In the genomic region with DNA sequence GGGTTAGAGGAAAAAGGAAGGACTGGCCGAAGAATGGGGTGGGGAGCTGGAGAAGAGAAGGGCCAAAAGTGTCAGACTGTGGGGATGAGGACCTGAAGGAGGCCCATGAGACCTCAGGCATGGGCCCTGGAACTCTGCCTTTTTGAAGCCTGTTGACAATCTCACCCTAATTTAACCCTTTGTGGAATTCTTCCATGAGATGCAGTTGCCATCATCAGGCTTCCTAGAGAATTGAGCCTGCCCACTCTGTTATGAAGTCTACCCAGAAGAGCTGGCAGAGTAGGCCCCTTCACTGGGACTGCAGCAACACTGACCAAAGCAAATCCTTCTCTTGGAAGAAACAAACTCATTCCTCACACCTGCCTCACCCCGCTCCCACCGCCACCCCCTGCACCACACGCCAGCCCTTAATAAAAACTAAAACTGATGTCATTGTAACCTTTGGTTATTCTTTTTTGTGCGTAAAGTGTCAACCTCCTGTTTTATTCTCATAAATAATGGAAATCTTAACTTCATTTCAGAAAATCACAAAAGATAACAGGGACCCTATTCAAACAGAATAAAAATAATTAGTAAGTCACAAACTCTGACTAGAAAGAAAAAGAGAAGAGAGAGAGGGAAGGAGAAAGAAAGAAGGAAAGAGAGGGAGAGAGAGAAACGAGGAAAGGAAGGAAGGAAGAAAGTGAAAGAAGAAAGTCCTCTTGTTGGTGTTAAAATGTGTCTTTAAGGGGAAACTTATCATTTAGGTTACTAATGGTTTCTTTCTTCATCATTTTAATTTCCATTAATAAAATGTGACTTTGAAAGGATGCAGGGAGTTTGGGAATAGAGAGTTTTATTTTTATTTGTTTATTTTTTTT, we compare ENCODE assay signal across 1 cellular context.
TF ChIP-seq lines count a peak whose summit lies in the region.

No MANE protein-coding gene starts in this region.

TF ChIP-seq in HepG2, 621 proteins besides CTCF, POLR2A, EP300 and RAD21 (continued from another document):
- TF ChIP-seq, protein P1, sequence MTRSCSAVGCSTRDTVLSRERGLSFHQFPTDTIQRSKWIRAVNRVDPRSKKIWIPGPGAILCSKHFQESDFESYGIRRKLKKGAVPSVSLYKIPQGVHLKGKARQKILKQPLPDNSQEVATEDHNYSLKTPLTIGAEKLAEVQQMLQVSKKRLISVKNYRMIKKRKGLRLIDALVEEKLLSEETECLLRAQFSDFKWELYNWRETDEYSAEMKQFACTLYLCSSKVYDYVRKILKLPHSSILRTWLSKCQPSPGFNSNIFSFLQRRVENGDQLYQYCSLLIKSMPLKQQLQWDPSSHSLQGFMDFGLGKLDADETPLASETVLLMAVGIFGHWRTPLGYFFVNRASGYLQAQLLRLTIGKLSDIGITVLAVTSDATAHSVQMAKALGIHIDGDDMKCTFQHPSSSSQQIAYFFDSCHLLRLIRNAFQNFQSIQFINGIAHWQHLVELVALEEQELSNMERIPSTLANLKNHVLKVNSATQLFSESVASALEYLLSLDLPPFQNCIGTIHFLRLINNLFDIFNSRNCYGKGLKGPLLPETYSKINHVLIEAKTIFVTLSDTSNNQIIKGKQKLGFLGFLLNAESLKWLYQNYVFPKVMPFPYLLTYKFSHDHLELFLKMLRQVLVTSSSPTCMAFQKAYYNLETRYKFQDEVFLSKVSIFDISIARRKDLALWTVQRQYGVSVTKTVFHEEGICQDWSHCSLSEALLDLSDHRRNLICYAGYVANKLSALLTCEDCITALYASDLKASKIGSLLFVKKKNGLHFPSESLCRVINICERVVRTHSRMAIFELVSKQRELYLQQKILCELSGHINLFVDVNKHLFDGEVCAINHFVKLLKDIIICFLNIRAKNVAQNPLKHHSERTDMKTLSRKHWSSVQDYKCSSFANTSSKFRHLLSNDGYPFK (CRISPR knock-in tag; IDR thresholded peaks at IDR 0.05; ENCODE audit: borderline replicate concordance), result no peak
- TF ChIP-seq NFIB (CRISPR knock-in tag; IDR thresholded peaks at IDR 0.05; ENCODE audit: borderline replicate concordance), result no peak
- TF ChIP-seq, protein P2, sequence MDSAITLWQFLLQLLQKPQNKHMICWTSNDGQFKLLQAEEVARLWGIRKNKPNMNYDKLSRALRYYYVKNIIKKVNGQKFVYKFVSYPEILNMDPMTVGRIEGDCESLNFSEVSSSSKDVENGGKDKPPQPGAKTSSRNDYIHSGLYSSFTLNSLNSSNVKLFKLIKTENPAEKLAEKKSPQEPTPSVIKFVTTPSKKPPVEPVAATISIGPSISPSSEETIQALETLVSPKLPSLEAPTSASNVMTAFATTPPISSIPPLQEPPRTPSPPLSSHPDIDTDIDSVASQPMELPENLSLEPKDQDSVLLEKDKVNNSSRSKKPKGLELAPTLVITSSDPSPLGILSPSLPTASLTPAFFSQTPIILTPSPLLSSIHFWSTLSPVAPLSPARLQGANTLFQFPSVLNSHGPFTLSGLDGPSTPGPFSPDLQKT (CRISPR knock-in tag; IDR thresholded peaks at IDR 0.05; ENCODE audit: borderline replicate concordance), result no peak
- TF ChIP-seq HDAC1 (CRISPR knock-in tag; IDR thresholded peaks at IDR 0.05), result no peak
- no peak for TF ChIP-seq ZFP62 (CRISPR knock-in tag; IDR thresholded peaks at IDR 0.05)
